Comparison of ENCODE assay signal across 9 cellular contexts in genomic region chr11:111177037-111177988, GRCh38.
DNase-seq lines count a peak whose midpoint lies in the region; ATAC-seq and TF ChIP-seq lines count a peak whose summit lies in the region.
"Had no signal": no experiment of that assay in that cellular context is flagged by ENCODE, and none has a peak within 500 bp of the region (broad histone marks: within the 10 kb centered on the region; RNA-seq: fewer than 3 reads in every experiment).

No MANE protein-coding gene starts in this region.

- peak overlapping the region; percentile 17; the same call in 1 of the 2 replicates for H2AFZ ChIP-seq in OCI-LY3 (ENCODE audit: low read depth, low read length)

- TF ChIP-seq CTCF in OCI-LY3 (IDR thresholded peaks at IDR 0.05; ENCODE audit: low read depth, low read length), result no peak
- no peak for TF ChIP-seq CTCF in MCF 10A (IDR thresholded peaks at IDR 0.05; ENCODE audit: unreplicated experiment)

- H3K9me3 ChIP-seq in OCI-LY3 (ENCODE audit: insufficient read depth, low read length), result peaks cover 17% of the 10 kb centered on the region; the same call in 1 of the 2 replicates
- H3K9me3 ChIP-seq in effector memory CD4-positive, alpha-beta T cell (ENCODE audit: control insufficient read depth, low read length), result no peaks in the 10 kb centered on the region
- H3K9me3 ChIP-seq: esophagus muscularis mucosa had no signal

- peak overlapping the region; percentile 54 for H3K4me2 ChIP-seq in OCI-LY3 (ENCODE audit: low read length)

- H3K4me3 Mint-ChIP-seq in MCF 10A (ENCODE audit: unreplicated experiment), result no peak overlapping the region
- no peak overlapping the region for H3K4me3 Mint-ChIP-seq in activated naive CD4-positive, alpha-beta T cell treated with anti-CD3 and anti-CD28 coated beads, Interleukin-2, amount 10 ng/mL, durations not matched to agents 7 days and 5 days

- no peaks in the 10 kb centered on the region for H4K20me1 ChIP-seq in OCI-LY3 (ENCODE audit: insufficient read depth, low read length)

- no peaks in the 10 kb centered on the region for H3K79me2 ChIP-seq in OCI-LY3 (ENCODE audit: low read length)

- DNase-seq in CD1c-positive myeloid dendritic cell (ENCODE audit: extremely low spot score), result peak; percentile 62
- DNase-seq in effector memory CD4-positive, alpha-beta T cell, result no peak
- no peak for DNase-seq in NCI-H345 (lab: John Stamatoyannopoulos, UW)
- DNase-seq in MCF 10A (ENCODE audit: unreplicated experiment), result no peak
- DNase-seq in activated naive CD4-positive, alpha-beta T cell treated with anti-CD3 and anti-CD28 coated beads, Interleukin-2, amount 10 ng/mL, durations not matched to agents 7 days and 5 days, result no peak

- H3K4me1 Mint-ChIP-seq in MCF 10A (ENCODE audit: insufficient read depth, unreplicated experiment), result no peaks in the 10 kb centered on the region
- H3K4me1 Mint-ChIP-seq in activated naive CD4-positive, alpha-beta T cell treated with anti-CD3 and anti-CD28 coated beads, Interleukin-2, amount 10 ng/mL, durations not matched to agents 7 days and 5 days, result no peaks in the 10 kb centered on the region

- no TSS peak for BruUV-seq in MCF 10A (replicated peaks; lab: Mats Ljungman, UMichigan)

- POLR2A ChIA-PET in MCF 10A (lab: Yijun Ruan, JAX), result no interaction called here

- peak overlapping the region; percentile 30 for H3K4me3 ChIP-seq in OCI-LY3 (ENCODE audit: low read length)
- H3K4me3 ChIP-seq in effector memory CD4-positive, alpha-beta T cell (ENCODE audit: insufficient read depth, low read depth, low read length, poor library complexity, severe bottlenecking), result no peak overlapping the region
- H3K4me3 ChIP-seq: esophagus muscularis mucosa had no signal

- CTCF ChIA-PET in MCF 10A (lab: Yijun Ruan, JAX), result interaction anchor here (1.0 kb wide), 1 partner anchor 30 kb away, joined by 3 read pairs; no protein-coding TSS in a partner anchor
- CTCF ChIA-PET in activated naive CD4-positive, alpha-beta T cell treated with anti-CD3 and anti-CD28 coated beads, Interleukin-2, amount 10 ng/mL, durations not matched to agents 7 days and 5 days (lab: Charles Lee), result no interaction called here

- H3K9ac ChIP-seq in OCI-LY3 (ENCODE audit: low read length), result peak overlapping the region; percentile 28; the same call in 1 of the 2 replicates

- H3K27me3 Mint-ChIP-seq in MCF 10A (ENCODE audit: insufficient read depth, unreplicated experiment), result peaks cover 12% of the 10 kb centered on the region
- no peaks in the 10 kb centered on the region for H3K27me3 Mint-ChIP-seq in activated naive CD4-positive, alpha-beta T cell treated with anti-CD3 and anti-CD28 coated beads, Interleukin-2, amount 10 ng/mL, durations not matched to agents 7 days and 5 days

- intact Hi-C loops in MCF 10A (cut with micrococcal nuclease), result no loop called here

- peaks cover 45% of the 10 kb centered on the region for H3K4me1 ChIP-seq in OCI-LY3 (ENCODE audit: low read length)
- H3K4me1 ChIP-seq in effector memory CD4-positive, alpha-beta T cell (ENCODE audit: control insufficient read depth, insufficient read depth, low read length, poor library complexity, severe bottlenecking), result no peaks in the 10 kb centered on the region
- H3K4me1 ChIP-seq: esophagus muscularis mucosa had no signal

- no peaks in the 10 kb centered on the region for H3K36me3 ChIP-seq in OCI-LY3 (replicated peaks; ENCODE audit: low read depth, low read length)
- H3K36me3 ChIP-seq in effector memory CD4-positive, alpha-beta T cell (ENCODE audit: control insufficient read depth, insufficient read depth, low read length), result no peaks in the 10 kb centered on the region
- H3K36me3 ChIP-seq: esophagus muscularis mucosa had no signal

- H3K27me3 ChIP-seq in OCI-LY3 (ENCODE audit: low read depth, low read length), result no peaks in the 10 kb centered on the region
- no peaks in the 10 kb centered on the region for H3K27me3 ChIP-seq in effector memory CD4-positive, alpha-beta T cell (replicated peaks; ENCODE audit: control insufficient read depth, insufficient read depth, low read length, poor library complexity, severe bottlenecking)
- H3K27me3 ChIP-seq: esophagus muscularis mucosa had no signal

- H3K27ac Mint-ChIP-seq in MCF 10A (ENCODE audit: low read depth, unreplicated experiment), result no peak overlapping the region
- no peak overlapping the region for H3K27ac Mint-ChIP-seq in activated naive CD4-positive, alpha-beta T cell treated with anti-CD3 and anti-CD28 coated beads, Interleukin-2, amount 10 ng/mL, durations not matched to agents 7 days and 5 days

- peak; percentile 74 for ATAC-seq in GM19438 (IDR thresholded peaks at IDR 0.05; ENCODE audit: low read depth, unreplicated experiment)
- peak; percentile 64 for ATAC-seq in HG03097 (IDR thresholded peaks at IDR 0.05; ENCODE audit: low FRiP score, unreplicated experiment)

- H3K9me3 Mint-ChIP-seq in MCF 10A (ENCODE audit: unreplicated experiment), result no peaks in the 10 kb centered on the region
- H3K9me3 Mint-ChIP-seq in activated naive CD4-positive, alpha-beta T cell treated with anti-CD3 and anti-CD28 coated beads, Interleukin-2, amount 10 ng/mL, durations not matched to agents 7 days and 5 days, result no peaks in the 10 kb centered on the region

- no peaks in the 10 kb centered on the region for H3K36me3 Mint-ChIP-seq in MCF 10A (ENCODE audit: insufficient read depth, unreplicated experiment)
- H3K36me3 Mint-ChIP-seq in activated naive CD4-positive, alpha-beta T cell treated with anti-CD3 and anti-CD28 coated beads, Interleukin-2, amount 10 ng/mL, durations not matched to agents 7 days and 5 days, result no peaks in the 10 kb centered on the region

- H3K27ac ChIP-seq in OCI-LY3 (ENCODE audit: low read length), result peak overlapping the region; percentile 74
- no peak overlapping the region for H3K27ac ChIP-seq in effector memory CD4-positive, alpha-beta T cell (ENCODE audit: insufficient read depth, low read length, poor library complexity, severe bottlenecking)
- H3K27ac ChIP-seq: esophagus muscularis mucosa had no signal
